10 cellular contexts compared by ENCODE assay signal in the genomic region with DNA sequence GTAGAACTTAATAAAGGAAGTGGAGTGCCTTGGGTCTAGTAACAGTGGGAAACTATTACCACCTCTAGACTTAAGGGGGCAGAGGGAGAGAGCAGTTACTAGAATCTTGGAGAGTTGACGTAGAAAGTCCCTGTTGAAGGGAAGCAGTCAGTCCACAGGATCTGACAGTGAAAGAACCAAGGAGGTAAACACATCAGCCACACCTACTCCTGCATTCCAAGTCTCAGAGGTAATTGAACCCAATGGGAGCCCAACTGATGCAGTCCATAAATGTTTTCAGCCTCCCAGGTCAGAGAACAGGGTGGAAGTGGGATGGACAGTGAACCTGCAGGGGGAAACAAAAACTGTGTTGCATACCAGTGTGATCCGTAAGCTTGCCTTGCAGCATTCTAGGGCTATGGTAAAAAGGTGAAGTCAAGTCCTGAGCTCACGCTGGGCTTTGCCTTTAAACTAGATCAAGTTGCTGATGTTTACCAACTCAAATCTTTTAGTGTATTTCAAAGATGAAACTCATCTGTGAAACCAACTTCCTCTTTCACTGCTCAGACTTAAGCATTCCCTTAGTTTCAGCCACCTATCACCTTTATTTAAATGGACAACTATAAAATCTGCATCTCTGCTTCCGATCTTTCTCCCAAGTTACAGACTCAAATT. TPM values are rescaled to one million over a fixed set of nuclear protein-coding genes. Genes with fewer than 3 reads are reported as not detected.
DNase-seq lines count a peak whose midpoint lies in the region; ATAC-seq, FAIRE-seq and TF ChIP-seq lines count a peak whose summit lies in the region.
"Had no signal": no experiment of that assay in that cellular context is flagged by ENCODE, and none has a peak within 500 bp of the region (broad histone marks: within the 10 kb centered on the region; RNA-seq: fewer than 3 reads in every experiment).

No MANE protein-coding gene starts in this region.

- no peak overlapping the region for H3K27ac Mint-ChIP-seq in stimulated activated naive CD8-positive, alpha-beta T cell treated with anti-CD3 and anti-CD28 coated beads, Interleukin-15, amount 100 ng/mL, for 72 hours

- no peak overlapping the region for H3K9ac ChIP-seq in GM23248
- H3K9ac ChIP-seq: BLaER1 had no signal

- no peak overlapping the region for H3K4me3 Mint-ChIP-seq in stimulated activated naive CD8-positive, alpha-beta T cell treated with anti-CD3 and anti-CD28 coated beads, Interleukin-15, amount 100 ng/mL, for 72 hours

- no peaks in the 10 kb centered on the region for H3K4me1 Mint-ChIP-seq in stimulated activated naive CD8-positive, alpha-beta T cell treated with anti-CD3 and anti-CD28 coated beads, Interleukin-15, amount 100 ng/mL, for 72 hours

- H3K9me3 Mint-ChIP-seq in stimulated activated naive CD8-positive, alpha-beta T cell treated with anti-CD3 and anti-CD28 coated beads, Interleukin-15, amount 100 ng/mL, for 72 hours, result no peaks in the 10 kb centered on the region

- TF ChIP-seq CTCF in brain microvascular endothelial cell (IDR thresholded peaks at IDR 0.05; ENCODE audit: low read depth, low read length, missing control alignments), result peak; percentile 19
- TF ChIP-seq CTCF in lung (IDR thresholded peaks at IDR 0.05; ENCODE audit: control extremely low read depth, extremely low read depth), result no peak

- H3K27me3 Mint-ChIP-seq in stimulated activated naive CD8-positive, alpha-beta T cell treated with anti-CD3 and anti-CD28 coated beads, Interleukin-15, amount 100 ng/mL, for 72 hours, result no peaks in the 10 kb centered on the region

- DNase-seq in GM23248, result no peak
- peak; percentile 66 for DNase-seq in brain microvascular endothelial cell
- DNase-seq in lung (ENCODE audit: low spot score), result no peak
- no peak for DNase-seq in stimulated activated naive CD8-positive, alpha-beta T cell treated with anti-CD3 and anti-CD28 coated beads, Interleukin-15, amount 100 ng/mL, for 72 hours
- no peak for DNase-seq in frontal cortex (ENCODE audit: low spot score in 2 of 2)

- peak; percentile 9 for ATAC-seq in lung (ENCODE audit: insufficient read depth, low FRiP score)
- no peak for ATAC-seq in GM21526 (IDR thresholded peaks at IDR 0.05; ENCODE audit: low FRiP score, unreplicated experiment)
- no peak for ATAC-seq in HG03342 (IDR thresholded peaks at IDR 0.05; ENCODE audit: unreplicated experiment)
- no peak for ATAC-seq in stimulated activated naive CD8-positive, alpha-beta T cell treated with anti-CD3 and anti-CD28 coated beads, Interleukin-15, amount 100 ng/mL, for 72 hours

- H3K36me3 ChIP-seq in ACC112 (ENCODE audit: insufficient read depth, low read length), result peaks cover 6% of the 10 kb centered on the region; the same call in 1 of the 2 replicates
- H3K36me3 ChIP-seq in GM23248 (ENCODE audit: low read depth), result no peaks in the 10 kb centered on the region
- H3K36me3 ChIP-seq in brain microvascular endothelial cell (replicated peaks), result no peaks in the 10 kb centered on the region
- H3K36me3 ChIP-seq in lung (ENCODE audit: control insufficient read depth in 2 of 2, insufficient read depth in 2 of 2, low read length in 2 of 2), result no peaks in the 10 kb centered on the region
- H3K36me3 ChIP-seq: BLaER1 had no signal

- H3K9me2 ChIP-seq in GM23248 (ENCODE audit: insufficient read depth), result no peaks in the 10 kb centered on the region

- H4K20me1 ChIP-seq in GM23248 (ENCODE audit: insufficient read depth), result no peaks in the 10 kb centered on the region
- H4K20me1 ChIP-seq: BLaER1 had no signal

- H3K4me3 ChIP-seq in ACC112 (ENCODE audit: low read depth, low read length) (no peak overlapping the region; the same call in 1 of the 2 replicates), GM23248 (no peak overlapping the region), brain microvascular endothelial cell (ENCODE audit: low read depth, low read length) (no peak overlapping the region), lung (no peak overlapping the region)
- H3K4me3 ChIP-seq: BLaER1, coronary artery had no signal

- no peak for FAIRE-seq in frontal cortex (lab: Jason Lieb, UNC)

- peak overlapping the region; percentile 46 for H3K4me2 ChIP-seq in GM23248 (ENCODE audit: unreplicated experiment)
- H3K4me2 ChIP-seq: BLaER1 had no signal

- H3K27me3 ChIP-seq in ACC112 (ENCODE audit: insufficient read depth, low read length) (no peaks in the 10 kb centered on the region), GM23248 (replicated peaks; ENCODE audit: insufficient read depth) (no peaks in the 10 kb centered on the region), brain microvascular endothelial cell (replicated peaks) (no peaks in the 10 kb centered on the region), lung (ENCODE audit: control insufficient read depth, insufficient read depth) (no peaks in the 10 kb centered on the region)
- H3K27me3 ChIP-seq: BLaER1 had no signal

- no peaks in the 10 kb centered on the region for H3K79me2 ChIP-seq in ACC112 (ENCODE audit: control insufficient read depth, insufficient read depth, low read length, unreplicated experiment)
- no peaks in the 10 kb centered on the region for H3K79me2 ChIP-seq in GM23248 (ENCODE audit: insufficient read depth)

- H2AFZ ChIP-seq in ACC112 (ENCODE audit: low read length, unreplicated experiment) (peak overlapping the region; percentile 38), GM23248 (no peak overlapping the region)

- H3K9me3 ChIP-seq in GM23248 (ENCODE audit: low read depth) (no peaks in the 10 kb centered on the region), lung (ENCODE audit: control insufficient read depth in 2 of 2, insufficient read depth in 1 of 2, low read length in 1 of 2) (no peaks in the 10 kb centered on the region)
- H3K9me3 ChIP-seq: BLaER1 had no signal

- H3F3A ChIP-seq in GM23248 (ENCODE audit: insufficient read depth), result peaks cover 41% of the 10 kb centered on the region

- H3K4me1 ChIP-seq in ACC112 (ENCODE audit: control insufficient read depth, insufficient read depth, low read length, unreplicated experiment) (peaks cover 70% of the 10 kb centered on the region), GM23248 (ENCODE audit: insufficient read depth) (peaks cover 43% of the 10 kb centered on the region), lung (ENCODE audit: control insufficient read depth in 2 of 2, insufficient read depth in 2 of 2, low read length in 2 of 2) (peaks cover 6 to 24% of the 10 kb centered on the region in 2 donors)

- WGBS in GM23248 (ENCODE audit: low coverage in 1 of 2, low lambda C conversion rate in 2 of 2, missing lambda C conversion rate in 2 of 2), 2 experiments, result 73 to 75% methylated on average over 4 of the region's 4 CpGs
- 73 to 87% methylated on average over 4 of the region's 4 CpGs for WGBS in lung, 2 donors

- H3K27ac ChIP-seq in ACC112 (ENCODE audit: low read depth, low read length) (peak overlapping the region; percentile 98), GM23248 (peak overlapping the region; percentile 18; the same call in 1 of the 2 replicates), brain microvascular endothelial cell (peak overlapping the region; percentile 86), lung (ENCODE audit: low read depth in 1 of 2, low read length in 1 of 2) (peak overlapping the region; percentile 74 to 90)
- H3K27ac ChIP-seq: BLaER1 had no signal

- in situ Hi-C loops in GM23248 (cut with MboI), result no loop called here
- in situ Hi-C loops in brain microvascular endothelial cell (cut with HindIII; ENCODE audit: low pct_ligation_motif_present, low sequenced_read_pairs), result no loop called here

RNA-seq across cellular contexts. Expression of a gene that starts 57.2 kb away (rescaled TPM):
- total RNA-seq in GM23248 (2014; rRNA removed; shearing (Covaris generic)), result not detected in 2 replicates
- polyA plus RNA-seq in GM23248 (2016; fragmentation: Nextera tagmentation; extraction: Ambion mirVana) (not detected in 2 replicates), lung (under 1 TPM; 0.45 to 0.75 TPM)
- total RNA-seq in lung (1 to 10 TPM; 1.8 to 4.6 TPM), frontal cortex (1.2 TPM)

Comparison
In these comparisons a context has a peak if more than half of its experiments do, and no peak if none do; other contexts are left out.
1. H3K27ac ChIP-seq: peak in every context shown above with its lines; median percentile 98 in ACC112; 86 in brain microvascular endothelial cell; 82 in lung; 18 in GM23248.